ENCODE assay signal across 16 cellular contexts in genomic region chr16:85430523-85431381, GRCh38.
A peak's percentile ranks its signal among the peaks of the same experiment; 100 is the strongest.
DNase-seq lines count a peak whose midpoint lies in the region; ATAC-seq and TF ChIP-seq lines count a peak whose summit lies in the region.
"Had no signal": no experiment of that assay in that cellular context is flagged by ENCODE, and none has a peak within 500 bp of the region (broad histone marks: within the 10 kb centered on the region; RNA-seq: fewer than 3 reads in every experiment).

No MANE protein-coding gene starts in this region.

- no peak for TF ChIP-seq CTCF in left lung (IDR thresholded peaks at IDR 0.05)
- peak in 1 of 6 experiments; percentile 11 for TF ChIP-seq CTCF in thyroid gland (IDR thresholded peaks at IDR 0.05)

- H3K27me3 ChIP-seq in NT2/D1 (ENCODE audit: insufficient read depth, insufficient read length): peaks cover 4% of the 10 kb centered on the region
- H3K27me3 ChIP-seq in left lung: no peaks in the 10 kb centered on the region
- no peaks in the 10 kb centered on the region for H3K27me3 ChIP-seq in thyroid gland

- H3K36me3 ChIP-seq in NT2/D1 (ENCODE audit: insufficient read depth, insufficient read length, low read length): no peaks in the 10 kb centered on the region
- H3K36me3 ChIP-seq in left lung: no peaks in the 10 kb centered on the region
- H3K36me3 ChIP-seq in thyroid gland: no peaks in the 10 kb centered on the region

- TF ChIP-seq POLR2A in thyroid gland (IDR thresholded peaks at IDR 0.05): no peak

- H3K9ac ChIP-seq in NT2/D1 (ENCODE audit: insufficient read length, low read depth): peak overlapping the region; percentile 58

- H3K4me3 ChIP-seq in NT2/D1 (ENCODE audit: insufficient read length, low read depth) (no peak overlapping the region), left lung (no peak overlapping the region), thyroid gland (replicated peaks in 1 of 3) (no peak overlapping the region)
- H3K4me3 ChIP-seq: GM12878 had no signal

- H3K4me1 ChIP-seq in NT2/D1 (ENCODE audit: insufficient read depth, insufficient read length) (peaks cover 10% of the 10 kb centered on the region), left lung (no peaks in the 10 kb centered on the region), thyroid gland (no peaks in the 10 kb centered on the region)

- H3K9me3 ChIP-seq in NT2/D1 (ENCODE audit: insufficient read depth, low read length): no peaks in the 10 kb centered on the region
- no peaks in the 10 kb centered on the region for H3K9me3 ChIP-seq in left lung
- H3K9me3 ChIP-seq in thyroid gland: no peaks in the 10 kb centered on the region

- peak; percentile 58 for DNase-seq in activated effector memory CD4-positive, alpha-beta T cell treated with anti-CD3 and anti-CD28 coated beads, Interleukin-2, amount 50 U/mL, for 16 hours
- DNase-seq in activated effector memory CD4-positive, alpha-beta T cell treated with Interleukin-2 at 50 U/mL for 16 hours: no peak
- DNase-seq in NT2/D1 (ENCODE audit: low read depth, low spot score) (no peak), left lung (peak; percentile 26 to 67), thyroid gland (peak; percentile 52 to 77), activated gamma-delta T cell treated with Interleukin-2 at 50 U/mL for 16 hours (no peak), NCI-H69 (lab: John Stamatoyannopoulos, UW) (no peak)
- DNase-seq: activated CD4-positive, alpha-beta T cell treated with anti-CD3 and anti-CD28 coated beads for 4 hours; CD4-positive, alpha-beta memory T cell; effector CD4-positive, alpha-beta T cell; GOT3; hypothalamus; SIG-M5; stimulated activated naive CD8-positive, alpha-beta T cell treated with anti-CD3 and anti-CD28 coated beads, Interleukin-15, Interleukin-2, amounts not matched to agents 100 U/mL and 50 U/mL, for 24 hours had no signal

- 62 to 85% methylated on average over 14 to 28 of the region's 37 CpGs for WGBS in thyroid gland, 2 donors

- no peak overlapping the region for H3K27ac ChIP-seq in left lung
- H3K27ac ChIP-seq in thyroid gland: no peak overlapping the region

- peak; percentile 23 for ATAC-seq in left lung
- ATAC-seq in HG03095 (IDR thresholded peaks at IDR 0.05; ENCODE audit: unreplicated experiment): no peak
- ATAC-seq: GM12878; stimulated activated naive CD8-positive, alpha-beta T cell treated with anti-CD3 and anti-CD28 coated beads, Interleukin-15, Interleukin-2, amounts not matched to agents 100 U/mL and 50 U/mL, for 24 hours had no signal

- intact Hi-C loops in left lung (cut with DNase I): no loop called here
- intact Hi-C loops in thyroid gland (cut with DNase I): no loop called here

Comparison
In these comparisons a context has a peak if more than half of its experiments do, and no peak if none do; other contexts are left out.
1. DNase-seq: peak in activated effector memory CD4-positive, alpha-beta T cell treated with anti-CD3 and anti-CD28 coated beads, Interleukin-2, amount 50 U/mL, for 16 hours (single experiment), left lung (2 of 2) and thyroid gland (2 of 2); none in activated effector memory CD4-positive, alpha-beta T cell treated with Interleukin-2 at 50 U/mL for 16 hours (single experiment), NT2/D1 (single experiment), activated gamma-delta T cell treated with Interleukin-2 at 50 U/mL for 16 hours (single experiment) and NCI-H69 (single experiment).